ENCODE assay signal across 20 cellular contexts in genomic region chr5:82605441-82605973, GRCh38.
"Had no signal": no experiment of that assay in that cellular context is flagged by ENCODE, and none has a peak within 500 bp of the region (broad histone marks: within the 10 kb centered on the region; RNA-seq: fewer than 3 reads in every experiment).

No MANE protein-coding gene starts in this region.

- H3K4me1 ChIP-seq: foreskin keratinocyte, sigmoid colon, thyroid gland had no signal

- H3K36me3 ChIP-seq: brain microvascular endothelial cell, sigmoid colon, thyroid gland had no signal

- H3K9me3 ChIP-seq: sigmoid colon, thyroid gland had no signal

- H3K4me3 ChIP-seq: coronary artery, lung, sigmoid colon, thyroid gland had no signal

- DNase-seq: activated B cell treated with CpG ODN at 0.5 μM for 24 hours; activated CD4-positive, alpha-beta memory T cell treated with anti-CD3 and anti-CD28 coated beads, Interleukin-2, amount 10 ng/mL, durations not matched to agents 7 days and 5 days; activated CD4-positive, alpha-beta T cell treated with anti-CD3 and anti-CD28 coated beads for 48 hours; activated CD8-positive, alpha-beta memory T cell treated with anti-CD3 and anti-CD28 coated beads, Interleukin-2, amount 10 ng/mL, durations not matched to agents 7 days and 5 days; activated naive CD4-positive, alpha-beta T cell treated with Interleukin-2 at 50 U/mL for 16 hours; activated T-cell treated with anti-CD3 and anti-CD28 coated beads, Interleukin-2, amount 50 U/mL, for 1 hour; anterior cingulate cortex; brain microvascular endothelial cell; foreskin keratinocyte; hypothalamus; islet precursor cell; nucleus accumbens; sigmoid colon; stimulated activated CD4-positive, alpha-beta T cell treated with anti-CD3 and anti-CD28 coated beads, Interleukin-4, amount 100 ng/mL, for 24 hours; T-helper 9 cell; thyroid gland had no signal

- ATAC-seq: activated CD8-positive, alpha-beta memory T cell treated with anti-CD3 and anti-CD28 coated beads, Interleukin-2, amount 10 ng/mL, durations not matched to agents 7 days and 5 days; activated T-helper 17 cell treated with anti-CD3 and anti-CD28 coated beads, Interleukin-2, amount 50 U/mL, for 72 hours; foreskin keratinocyte; stimulated activated memory B cell treated with anti-CD40 and anti-IgM and Interleukin-4, amounts not matched to agents 10 μg/mL and 1 μg/mL and 100 μg/mL, for 72 hours had no signal

- H3K27me3 ChIP-seq: brain microvascular endothelial cell, sigmoid colon, thyroid gland had no signal

- H3K27ac ChIP-seq: brain microvascular endothelial cell, coronary artery, foreskin keratinocyte, sigmoid colon, thyroid gland had no signal
